In the genomic region with DNA sequence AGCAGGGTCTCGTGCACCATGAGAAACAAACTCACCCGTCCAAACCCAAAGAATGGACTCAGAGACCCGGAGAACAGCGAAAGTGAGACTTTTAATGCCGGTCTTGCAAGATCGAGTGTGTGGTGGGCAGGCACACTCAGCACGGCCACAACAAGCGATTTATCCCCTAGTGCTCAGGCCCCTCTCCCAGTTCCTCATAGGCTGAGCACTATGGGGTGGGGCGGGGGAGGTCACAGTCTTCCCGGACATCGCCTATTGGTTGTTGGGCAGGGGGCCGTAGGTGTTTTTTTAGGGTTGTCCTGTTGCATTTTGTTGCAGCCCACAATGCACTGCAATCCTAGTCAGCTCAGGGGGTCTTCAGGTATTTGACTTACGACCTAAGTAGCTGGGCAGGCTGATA, we compare ENCODE assay signal across 21 cellular contexts.
"Had no signal": no experiment of that assay in that cellular context is flagged by ENCODE, and none has a peak within 500 bp of the region (broad histone marks: within the 10 kb centered on the region; RNA-seq: fewer than 3 reads in every experiment).

No MANE protein-coding gene starts in this region.

- DNase-seq: cerebellar nuclear complex; cortex of kidney; effector memory CD8-positive, alpha-beta T cell; foreskin fibroblast; gastrocnemius medialis; left cardiac atrium; left lung; natural killer cell; right cardiac atrium; sigmoid colon; stimulated activated CD4-positive, alpha-beta T cell treated with anti-CD3 and anti-CD28 coated beads, Interleukin-2, amount 100 ng/mL, for 24 hours; stimulated activated CD4-positive, alpha-beta T cell treated with anti-CD3 and anti-CD28 coated beads, Interleukin-4, amount 100 ng/mL, for 24 hours; stimulated activated naive CD4-positive, alpha-beta T cell treated with Interleukin-2 at 50 U/mL for 16 hours; substantia nigra; testis; tibial artery; upper lobe of left lung; uterus had no signal

- H3K9me3 Mint-ChIP-seq: effector memory CD8-positive, alpha-beta T cell; natural killer cell; stimulated activated effector memory CD8-positive, alpha-beta T cell treated with anti-CD3 and anti-CD28 coated beads, Interleukin-12 subunit alpha, Interleukin-12 subunit beta, amount 100 ng/mL, for 72 hours had no signal

- H3K4me1 ChIP-seq: gastrocnemius medialis, left lung, prostate gland, sigmoid colon, testis, tibial artery, upper lobe of left lung, uterus had no signal

- H3K4me1 Mint-ChIP-seq: natural killer cell; neural crest cell; stimulated activated effector memory CD8-positive, alpha-beta T cell treated with anti-CD3 and anti-CD28 coated beads, Interleukin-12 subunit alpha, Interleukin-12 subunit beta, amount 100 ng/mL, for 72 hours had no signal

- H3K36me3 Mint-ChIP-seq: natural killer cell; stimulated activated effector memory CD8-positive, alpha-beta T cell treated with anti-CD3 and anti-CD28 coated beads, Interleukin-12 subunit alpha, Interleukin-12 subunit beta, amount 100 ng/mL, for 72 hours had no signal

- H3K27ac ChIP-seq: gastrocnemius medialis, left lung, prostate gland, sigmoid colon, testis, tibial artery, upper lobe of left lung, uterus had no signal

- H3K9me3 ChIP-seq: gastrocnemius medialis, prostate gland, sigmoid colon, testis, tibial artery, upper lobe of left lung, uterus had no signal

- H3K4me3 Mint-ChIP-seq: effector memory CD8-positive, alpha-beta T cell; natural killer cell; neural crest cell; stimulated activated effector memory CD8-positive, alpha-beta T cell treated with anti-CD3 and anti-CD28 coated beads, Interleukin-12 subunit alpha, Interleukin-12 subunit beta, amount 100 ng/mL, for 72 hours had no signal

- ATAC-seq: effector memory CD8-positive, alpha-beta T cell; gastrocnemius medialis; left cardiac atrium; left lung; natural killer cell; right cardiac atrium; stimulated activated effector memory CD8-positive, alpha-beta T cell treated with anti-CD3 and anti-CD28 coated beads, Interleukin-12 subunit alpha, Interleukin-12 subunit beta, amount 100 ng/mL, for 72 hours had no signal

- H3K4me3 ChIP-seq: gastrocnemius medialis, left lung, prostate gland, sigmoid colon, testis, tibial artery, upper lobe of left lung, uterus had no signal

- H3K36me3 ChIP-seq: gastrocnemius medialis, left lung, prostate gland, upper lobe of left lung, uterus had no signal

- H3K27me3 ChIP-seq: gastrocnemius medialis, left lung, sigmoid colon, testis, tibial artery, upper lobe of left lung, uterus had no signal

- H3K27ac Mint-ChIP-seq: effector memory CD8-positive, alpha-beta T cell; natural killer cell; stimulated activated effector memory CD8-positive, alpha-beta T cell treated with anti-CD3 and anti-CD28 coated beads, Interleukin-12 subunit alpha, Interleukin-12 subunit beta, amount 100 ng/mL, for 72 hours had no signal
